8 cellular contexts compared by ENCODE assay signal in the genomic region with DNA sequence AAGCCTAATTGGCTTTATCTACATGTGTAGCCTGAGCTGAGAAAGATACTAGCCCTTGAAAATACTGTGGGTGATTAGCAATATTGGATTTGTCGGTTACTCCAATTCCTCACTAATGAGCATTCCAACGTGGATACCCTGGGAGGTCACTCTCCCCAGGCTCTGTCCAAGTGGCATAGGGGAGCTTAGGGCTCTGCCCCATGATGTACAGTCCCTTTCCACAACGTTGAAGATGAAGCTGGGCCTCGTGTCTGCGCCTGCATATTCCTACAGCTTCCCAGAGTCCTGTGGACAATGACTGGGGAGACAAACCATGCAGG. TPM values are rescaled to one million over a fixed set of nuclear protein-coding genes. Genes with fewer than 3 reads are reported as not detected.
DNase-seq lines count a peak whose midpoint lies in the region; ATAC-seq and TF ChIP-seq lines count a peak whose summit lies in the region.

No MANE protein-coding gene starts in this region.

- no peak for ATAC-seq in HG03571 (IDR thresholded peaks at IDR 0.05; ENCODE audit: unreplicated experiment)
- ATAC-seq in HG02759 (IDR thresholded peaks at IDR 0.05; ENCODE audit: unreplicated experiment), result no peak

- CTCF ChIA-PET in CD8-positive, alpha-beta memory T cell (lab: Charles Lee), result interaction anchor here (1.6 to 2.9 kb wide), 6 partner anchors 8 to 260 kb away, joined by 5 to 12 read pairs (median 8); partner anchors contain the start of genes TAF12 and YTHDF2
- CTCF ChIA-PET in mammary epithelial cell (lab: Charles Lee; ENCODE audit: low non-redundant PET), result no interaction called here

- H2AFZ ChIP-seq in mammary epithelial cell (ENCODE audit: low read depth, low read length), result no peak overlapping the region
- no peak overlapping the region for H2AFZ ChIP-seq in neural cell (ENCODE audit: low read depth, low read length)

- peak overlapping the region; percentile 99 for H3K4me3 ChIP-seq in CD8-positive, alpha-beta memory T cell (ENCODE audit: low read length)
- peak overlapping the region; percentile 79 to 100 (median 99) for H3K4me3 ChIP-seq in mammary epithelial cell (replicated peaks in 1 of 3; ENCODE audit: insufficient read depth in 1 of 3, low read depth in 2 of 3, low read length in 3 of 3)
- H3K4me3 ChIP-seq in neural cell (ENCODE audit: low read length), result peak overlapping the region; percentile 85

- H3K9me3 ChIP-seq in CD8-positive, alpha-beta memory T cell (ENCODE audit: low read length), result no peaks in the 10 kb centered on the region
- H3K9me3 ChIP-seq in mammary epithelial cell (replicated peaks; ENCODE audit: insufficient read depth, low read length) (no peaks in the 10 kb centered on the region), neural cell (ENCODE audit: low read length) (no peaks in the 10 kb centered on the region)

- no peak for TF ChIP-seq CTCF in mammary epithelial cell (conservative IDR thresholded peaks at IDR 0.05 in 1 of 2, IDR thresholded peaks at IDR 0.05 in 1 of 2; ENCODE audit: extremely low read depth in 1 of 2, insufficient read depth in 1 of 2, low read depth in 1 of 2, low read length in 2 of 2)
- no peak for TF ChIP-seq CTCF in neural cell (IDR thresholded peaks at IDR 0.05; ENCODE audit: poor library complexity, severe bottlenecking)

- H3K4me1 Mint-ChIP-seq in CD8-positive, alpha-beta memory T cell, result peaks cover 54 to 67% (median 66%) of the 10 kb centered on the region in 3 donors

- H3K9me2 ChIP-seq in neural cell (ENCODE audit: insufficient read depth, low read length), result no peaks in the 10 kb centered on the region

- no peak for TF ChIP-seq EP300 in neural cell (conservative IDR thresholded peaks at IDR 0.05; ENCODE audit: poor library complexity, severe bottlenecking)

- H3K9me3 Mint-ChIP-seq in CD8-positive, alpha-beta memory T cell, result no peaks in the 10 kb centered on the region

- POLR2A ChIA-PET in CD8-positive, alpha-beta memory T cell (lab: Charles Lee), result interaction anchor here (0.8 to 2.6 kb wide), 4 partner anchors 8 to 262 kb away, joined by 6 to 11 read pairs (median 8); partner anchors contain the start of gene GMEB1

- H3K4me2 ChIP-seq in mammary epithelial cell (ENCODE audit: insufficient read depth, low read depth, low read length), result peak overlapping the region; percentile 94
- no peak overlapping the region for H3K4me2 ChIP-seq in neural cell (ENCODE audit: low read length)

- H3K79me2 ChIP-seq in mammary epithelial cell (ENCODE audit: insufficient read depth, low read length) (peaks cover 44% of the 10 kb centered on the region), neural cell (replicated peaks; ENCODE audit: insufficient read depth, low read length) (peaks cover 15% of the 10 kb centered on the region)

- in situ Hi-C loops in mammary epithelial cell (cut with MboI; ENCODE audit: low sequenced_read_pairs in 2 of 2), result loop anchor here in 1 of 2 donors (10.0 kb wide), 1 partner anchor 264 kb away; no protein-coding TSS in a partner anchor

- H3K9ac ChIP-seq in mammary epithelial cell (ENCODE audit: insufficient read depth, low read length) (peak overlapping the region; percentile 100), neural cell (ENCODE audit: low read length) (no peak overlapping the region)

- no peaks in the 10 kb centered on the region for H3K27me3 ChIP-seq in CD8-positive, alpha-beta memory T cell (ENCODE audit: insufficient read depth, low read length, poor library complexity, severe bottlenecking)
- H3K27me3 ChIP-seq in mammary epithelial cell (ENCODE audit: insufficient read depth, low read length) (no peaks in the 10 kb centered on the region), neural cell (ENCODE audit: insufficient read depth, low read depth, low read length) (no peaks in the 10 kb centered on the region)

- no peak for TF ChIP-seq RAD21 in neural cell (conservative IDR thresholded peaks at IDR 0.05)

- peaks cover 47% of the 10 kb centered on the region for H3K4me1 ChIP-seq in CD8-positive, alpha-beta memory T cell (ENCODE audit: insufficient read depth, low read length)
- peaks cover 21% of the 10 kb centered on the region for H3K4me1 ChIP-seq in mammary epithelial cell (ENCODE audit: insufficient read depth, low read length)

- 0% methylated on average over 5 of the region's 5 CpGs for WGBS in mammary epithelial cell (ENCODE audit: low coverage, missing lambda C conversion rate)

- dilution Hi-C loops in mammary epithelial cell (cut with HindIII; ENCODE audit: low sequenced_read_pairs), result no loop called here

- peak overlapping the region; percentile 69 to 96 (median 90) for H3K27ac Mint-ChIP-seq in CD8-positive, alpha-beta memory T cell

- H3K36me3 ChIP-seq in CD8-positive, alpha-beta memory T cell (ENCODE audit: insufficient read depth, low read length), result peaks cover 33% of the 10 kb centered on the region
- H3K36me3 ChIP-seq in mammary epithelial cell (ENCODE audit: insufficient read depth, low read length) (peaks cover 38% of the 10 kb centered on the region), neural cell (ENCODE audit: insufficient read depth, low read length) (peaks cover 6% of the 10 kb centered on the region)

- peak overlapping the region; percentile 90 for H3K27ac ChIP-seq in CD8-positive, alpha-beta memory T cell (ENCODE audit: low read depth, low read length)
- H3K27ac ChIP-seq in mammary epithelial cell (ENCODE audit: insufficient read depth, low read depth, low read length) (peak overlapping the region; percentile 96), neural cell (ENCODE audit: low read length) (no peak overlapping the region)

- peaks cover 6% of the 10 kb centered on the region for H4K20me1 ChIP-seq in mammary epithelial cell (ENCODE audit: insufficient read depth, low read length)
- no peaks in the 10 kb centered on the region for H4K20me1 ChIP-seq in neural cell (ENCODE audit: insufficient read depth)

- no TSS peak for BruUV-seq in mammary epithelial cell (replicated peaks; lab: Mats Ljungman, UMichigan)

- H3K4me3 Mint-ChIP-seq in CD8-positive, alpha-beta memory T cell, result peak overlapping the region; percentile 93 to 99 (median 97)

- peaks cover 4 to 78% (median 23%) of the 10 kb centered on the region in 3 donors for H3K36me3 Mint-ChIP-seq in CD8-positive, alpha-beta memory T cell

- intact Hi-C loops in mammary epithelial cell (cut with micrococcal nuclease), result loop anchor here (5.0 kb wide), 1 partner anchor 261 kb away; no protein-coding TSS in a partner anchor

- DNase-seq in CD8-positive, alpha-beta memory T cell, result no peak
- DNase-seq in NAMALWA (ENCODE audit: low spot score), result peak; percentile 40
- DNase-seq in mammary epithelial cell, result no peak
- DNase-seq in DMS153 treated with DMSO at 0.1 percent for 48 hours (lab: John Stamatoyannopoulos, UW; ENCODE audit: unreplicated experiment), result no peak
- DNase-seq in iPS-NIHi7 (ENCODE audit: extremely low spot score), result no peak

- H3F3A ChIP-seq in neural cell (ENCODE audit: insufficient read depth, low read length, poor library complexity, severe bottlenecking), result no peaks in the 10 kb centered on the region

- peaks cover 0 to 6% of the 10 kb centered on the region in 2 donors for H3K27me3 Mint-ChIP-seq in CD8-positive, alpha-beta memory T cell

TF ChIP-seq in neural cell, 6 proteins besides CTCF, POLR2A, EP300 and RAD21:
- TF ChIP-seq EZH2 (IDR thresholded peaks at IDR 0.05; ENCODE audit: borderline replicate concordance, insufficient read depth, low read length, poor library complexity, severe bottlenecking) (no peak), MXI1 (conservative IDR thresholded peaks at IDR 0.05; ENCODE audit: poor library complexity, severe bottlenecking) (no peak), SMC3 (conservative IDR thresholded peaks at IDR 0.05; ENCODE audit: poor library complexity) (no peak), TAF1 (IDR thresholded peaks at IDR 0.05; ENCODE audit: low read depth) (no peak), POLR2AphosphoS5 (IDR thresholded peaks at IDR 0.05) (no peak)
- TF ChIP-seq, protein P1, sequence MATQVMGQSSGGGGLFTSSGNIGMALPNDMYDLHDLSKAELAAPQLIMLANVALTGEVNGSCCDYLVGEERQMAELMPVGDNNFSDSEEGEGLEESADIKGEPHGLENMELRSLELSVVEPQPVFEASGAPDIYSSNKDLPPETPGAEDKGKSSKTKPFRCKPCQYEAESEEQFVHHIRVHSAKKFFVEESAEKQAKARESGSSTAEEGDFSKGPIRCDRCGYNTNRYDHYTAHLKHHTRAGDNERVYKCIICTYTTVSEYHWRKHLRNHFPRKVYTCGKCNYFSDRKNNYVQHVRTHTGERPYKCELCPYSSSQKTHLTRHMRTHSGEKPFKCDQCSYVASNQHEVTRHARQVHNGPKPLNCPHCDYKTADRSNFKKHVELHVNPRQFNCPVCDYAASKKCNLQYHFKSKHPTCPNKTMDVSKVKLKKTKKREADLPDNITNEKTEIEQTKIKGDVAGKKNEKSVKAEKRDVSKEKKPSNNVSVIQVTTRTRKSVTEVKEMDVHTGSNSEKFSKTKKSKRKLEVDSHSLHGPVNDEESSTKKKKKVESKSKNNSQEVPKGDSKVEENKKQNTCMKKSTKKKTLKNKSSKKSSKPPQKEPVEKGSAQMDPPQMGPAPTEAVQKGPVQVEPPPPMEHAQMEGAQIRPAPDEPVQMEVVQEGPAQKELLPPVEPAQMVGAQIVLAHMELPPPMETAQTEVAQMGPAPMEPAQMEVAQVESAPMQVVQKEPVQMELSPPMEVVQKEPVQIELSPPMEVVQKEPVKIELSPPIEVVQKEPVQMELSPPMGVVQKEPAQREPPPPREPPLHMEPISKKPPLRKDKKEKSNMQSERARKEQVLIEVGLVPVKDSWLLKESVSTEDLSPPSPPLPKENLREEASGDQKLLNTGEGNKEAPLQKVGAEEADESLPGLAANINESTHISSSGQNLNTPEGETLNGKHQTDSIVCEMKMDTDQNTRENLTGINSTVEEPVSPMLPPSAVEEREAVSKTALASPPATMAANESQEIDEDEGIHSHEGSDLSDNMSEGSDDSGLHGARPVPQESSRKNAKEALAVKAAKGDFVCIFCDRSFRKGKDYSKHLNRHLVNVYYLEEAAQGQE (IDR thresholded peaks at IDR 0.05; ENCODE audit: borderline replicate concordance), result no peak

RNA-seq across cellular contexts. Expression of gene RCC1, which starts 2.6 kb away (rescaled TPM):
- total RNA-seq in CD8-positive, alpha-beta memory T cell, result 100 to 1,000 TPM; 115 to 116 TPM
- 14.0 TPM for polyA plus RNA-seq in CD8-positive, alpha-beta memory T cell
- 10 to 100 TPM; 21.2 to 46.0 TPM for total RNA-seq in mammary epithelial cell
- polyA plus RNA-seq in mammary epithelial cell (52.3 TPM), neural cell (13.1 and 15.3 TPM in 2 replicates)
- polyA minus RNA-seq in mammary epithelial cell (54.2 TPM), neural cell (19.0 and 23.4 TPM in 2 replicates)

RNA-seq across cellular contexts. Expression of gene TRNAU1AP, which starts 44.5 kb away (rescaled TPM):
- total RNA-seq in CD8-positive, alpha-beta memory T cell, result 10 to 100 TPM; 46.0 to 49.6 TPM
- polyA plus RNA-seq in CD8-positive, alpha-beta memory T cell, result 26.6 TPM
- 10 to 100 TPM; 21.3 to 36.9 TPM for total RNA-seq in mammary epithelial cell
- polyA plus RNA-seq in mammary epithelial cell (34.1 TPM), neural cell (80.8 and 91.6 TPM in 2 replicates)
- polyA minus RNA-seq in mammary epithelial cell (50.4 TPM), neural cell (47.5 and 50.9 TPM in 2 replicates)
